1 cellular context compared by ENCODE assay signal in genomic region chr19:28023064-28023463, GRCh38.
TF ChIP-seq lines count a peak whose summit lies in the region.

No MANE protein-coding gene starts in this region.

TF ChIP-seq in HepG2, 621 proteins besides CTCF, POLR2A, EP300 and RAD21 (continued from another document):
- TF ChIP-seq TFDP2 (CRISPR knock-in tag; IDR thresholded peaks at IDR 0.05) (no peak), GPBP1L1 (CRISPR knock-in tag; IDR thresholded peaks at IDR 0.05) (no peak), ATF7-NPFF (CRISPR knock-in tag; IDR thresholded peaks at IDR 0.05; ENCODE audit: low read depth) (no peak), ZNF430 (CRISPR knock-in tag; IDR thresholded peaks at IDR 0.05) (no peak)
